37 cellular contexts compared by ENCODE assay signal in genomic region chr1:97783762-97784161, GRCh38.
"Had no signal": no experiment of that assay in that cellular context is flagged by ENCODE, and none has a peak within 500 bp of the region (broad histone marks: within the 10 kb centered on the region; RNA-seq: fewer than 3 reads in every experiment).

No MANE protein-coding gene starts in this region.

- H3K36me3 Mint-ChIP-seq: activated CD8-positive, alpha-beta memory T cell treated with anti-CD3 and anti-CD28 coated beads, Interleukin-2, amount 10 ng/mL, durations not matched to agents 7 days and 5 days; brain; WTC11 had no signal

- ATAC-seq: activated CD4-positive, alpha-beta T cell treated with anti-CD3 and anti-CD28 coated beads for 36 hours; activated CD4-positive, CD25-positive, alpha-beta regulatory T cell treated with anti-CD3 and anti-CD28 coated beads, Interleukin-2, amount 50 U/mL, for 24 hours; activated CD8-positive, alpha-beta memory T cell treated with anti-CD3 and anti-CD28 coated beads, Interleukin-2, amount 10 ng/mL, durations not matched to agents 7 days and 5 days; activated CD8-positive, alpha-beta T cell treated with anti-CD3 and anti-CD28 coated beads, Interleukin-2, amount 10 ng/mL, durations not matched to agents 7 days and 5 days; activated naive CD8-positive, alpha-beta T cell treated with anti-CD3 and anti-CD28 coated beads, Interleukin-2, amount 50 U/mL, for 24 hours; WTC11 had no signal

- H3K27ac Mint-ChIP-seq: activated CD4-positive, alpha-beta memory T cell treated with anti-CD3 and anti-CD28 coated beads, Interleukin-2, amount 10 ng/mL, durations not matched to agents 7 days and 5 days; activated CD4-positive, alpha-beta T cell treated with anti-CD3 and anti-CD28 coated beads for 36 hours; activated CD4-positive, alpha-beta T cell treated with anti-CD3 and anti-CD28 coated beads, Interleukin-2, amount 10 ng/mL, durations not matched to agents 7 days and 5 days; activated CD8-positive, alpha-beta memory T cell treated with anti-CD3 and anti-CD28 coated beads, Interleukin-2, amount 10 ng/mL, durations not matched to agents 7 days and 5 days; activated CD8-positive, alpha-beta T cell treated with anti-CD3 and anti-CD28 coated beads, Interleukin-2, amount 10 ng/mL, durations not matched to agents 7 days and 5 days; activated naive CD4-positive, alpha-beta T cell treated with anti-CD3 and anti-CD28 coated beads for 36 hours; activated naive CD8-positive, alpha-beta T cell; activated naive CD8-positive, alpha-beta T cell treated with anti-CD3 and anti-CD28 coated beads, Interleukin-2, amount 10 ng/mL, durations not matched to agents 7 days and 5 days; activated naive CD8-positive, alpha-beta T cell treated with anti-CD3 and anti-CD28 coated beads, Interleukin-2, amount 50 U/mL, for 24 hours; activated T-cell treated with anti-CD3 and anti-CD28 coated beads, Interleukin-2, amount 50 U/mL, for 24 hours; activated T-helper 2 cell treated with anti-CD3 and anti-CD28 coated beads, Interferon-gamma antibody, Interleukin-2, Interleukin-4, amounts not matched to agents 10 μg/mL and 5 μg/mL and 100 μg/mL, durations not matched to agents 14 hours and 24 hours and 36 hours; brain; T-helper 1 cell treated with Interleukin-12 subunit alpha and Interleukin-12 subunit beta and Interleukin-4 antibody, amounts not matched to agents 30 μg/mL and 1 μg/mL, for 36 hours; T-helper 2 cell treated with Interferon-gamma antibody and Interleukin-4, amounts not matched to agents 5 μg/mL and 100 μg/mL, for 36 hours; WTC11 had no signal

- DNase-seq: activated CD4-positive, alpha-beta memory T cell treated with anti-CD3 and anti-CD28 coated beads, Interleukin-2, amount 10 ng/mL, durations not matched to agents 7 days and 5 days; activated CD4-positive, alpha-beta T cell treated with anti-CD3 and anti-CD28 coated beads for 1 hour; activated CD4-positive, alpha-beta T cell treated with anti-CD3 and anti-CD28 coated beads for 36 hours; activated CD4-positive, alpha-beta T cell treated with anti-CD3 and anti-CD28 coated beads for 48 hours; activated CD4-positive, alpha-beta T cell treated with anti-CD3 and anti-CD28 coated beads, Interleukin-2, amount 10 ng/mL, durations not matched to agents 7 days and 5 days; activated CD4-positive, alpha-beta T cell treated with anti-CD3 and anti-CD28 coated beads, Interleukin-2, amount 50 U/mL, for 48 hours; activated CD4-positive, CD25-positive, alpha-beta regulatory T cell; activated CD8-positive, alpha-beta memory T cell treated with anti-CD3 and anti-CD28 coated beads for 24 hours; activated CD8-positive, alpha-beta memory T cell treated with anti-CD3 and anti-CD28 coated beads, Interleukin-2, amount 10 ng/mL, durations not matched to agents 7 days and 5 days; activated CD8-positive, alpha-beta memory T cell treated with anti-CD3 and anti-CD28 coated beads, Interleukin-2, amount 50 U/mL, for 48 hours; activated CD8-positive, alpha-beta T cell treated with anti-CD3 and anti-CD28 coated beads, Interleukin-2, amount 10 ng/mL, durations not matched to agents 7 days and 5 days; activated effector memory CD4-positive, alpha-beta T cell treated with Interleukin-2 at 50 U/mL for 16 hours; activated gamma-delta T cell; activated naive CD4-positive, alpha-beta T cell treated with anti-CD3 and anti-CD28 coated beads for 36 hours; activated naive CD4-positive, alpha-beta T cell treated with anti-CD3 and anti-CD28 coated beads, Interleukin-2, amount 50 U/mL, for 16 hours; activated naive CD8-positive, alpha-beta T cell treated with anti-CD3 and anti-CD28 coated beads, Interleukin-2, amount 10 ng/mL, durations not matched to agents 7 days and 5 days; activated naive CD8-positive, alpha-beta T cell treated with anti-CD3 and anti-CD28 coated beads, Interleukin-2, amount 50 U/mL, for 24 hours; activated T-cell treated with anti-CD3 and anti-CD28 coated beads, Interleukin-2, amount 50 U/mL, for 24 hours; activated T-cell treated with anti-CD3 and anti-CD28 coated beads, Interleukin-2, amount 50 U/mL, for 48 hours; amygdala; anterior cingulate cortex; caudate nucleus; cerebellar nuclear complex; T-helper 1 cell; T-helper 2 cell; T-helper 9 cell; WERI-Rb-1 had no signal

- H3K27me3 Mint-ChIP-seq: activated CD4-positive, alpha-beta memory T cell treated with anti-CD3 and anti-CD28 coated beads, Interleukin-2, amount 10 ng/mL, durations not matched to agents 7 days and 5 days; activated CD4-positive, alpha-beta T cell treated with anti-CD3 and anti-CD28 coated beads for 36 hours; activated CD4-positive, alpha-beta T cell treated with anti-CD3 and anti-CD28 coated beads, Interleukin-2, amount 10 ng/mL, durations not matched to agents 7 days and 5 days; activated CD8-positive, alpha-beta memory T cell treated with anti-CD3 and anti-CD28 coated beads, Interleukin-2, amount 10 ng/mL, durations not matched to agents 7 days and 5 days; activated naive CD8-positive, alpha-beta T cell; activated naive CD8-positive, alpha-beta T cell treated with anti-CD3 and anti-CD28 coated beads, Interleukin-2, amount 10 ng/mL, durations not matched to agents 7 days and 5 days; activated naive CD8-positive, alpha-beta T cell treated with anti-CD3 and anti-CD28 coated beads, Interleukin-2, amount 50 U/mL, for 24 hours; activated T-cell treated with anti-CD3 and anti-CD28 coated beads, Interleukin-2, amount 50 U/mL, for 24 hours; brain; central memory CD8-positive, alpha-beta T cell had no signal

- H3K4me3 ChIP-seq: ascending aorta, cardiac muscle cell had no signal

- H3K4me1 Mint-ChIP-seq: brain, WTC11 had no signal

- H3K4me3 Mint-ChIP-seq: activated CD4-positive, alpha-beta memory T cell treated with anti-CD3 and anti-CD28 coated beads, Interleukin-2, amount 10 ng/mL, durations not matched to agents 7 days and 5 days; activated CD4-positive, alpha-beta T cell treated with anti-CD3 and anti-CD28 coated beads for 36 hours; activated CD4-positive, alpha-beta T cell treated with anti-CD3 and anti-CD28 coated beads, Interleukin-2, amount 10 ng/mL, durations not matched to agents 7 days and 5 days; activated CD8-positive, alpha-beta memory T cell treated with anti-CD3 and anti-CD28 coated beads, Interleukin-2, amount 10 ng/mL, durations not matched to agents 7 days and 5 days; activated CD8-positive, alpha-beta T cell treated with anti-CD3 and anti-CD28 coated beads, Interleukin-2, amount 10 ng/mL, durations not matched to agents 7 days and 5 days; activated naive CD4-positive, alpha-beta T cell treated with anti-CD3 and anti-CD28 coated beads for 36 hours; activated naive CD8-positive, alpha-beta T cell; activated naive CD8-positive, alpha-beta T cell treated with anti-CD3 and anti-CD28 coated beads, Interleukin-2, amount 10 ng/mL, durations not matched to agents 7 days and 5 days; activated naive CD8-positive, alpha-beta T cell treated with anti-CD3 and anti-CD28 coated beads, Interleukin-2, amount 50 U/mL, for 24 hours; activated T-cell treated with anti-CD3 and anti-CD28 coated beads, Interleukin-2, amount 50 U/mL, for 24 hours; brain; central memory CD8-positive, alpha-beta T cell; T-helper 1 cell treated with Interleukin-12 subunit alpha and Interleukin-12 subunit beta and Interleukin-4 antibody, amounts not matched to agents 30 μg/mL and 1 μg/mL, for 36 hours; T-helper 2 cell treated with Interferon-gamma antibody and Interleukin-4, amounts not matched to agents 5 μg/mL and 100 μg/mL, for 36 hours; WTC11 had no signal

- H3K9me3 Mint-ChIP-seq: activated CD4-positive, alpha-beta memory T cell treated with anti-CD3 and anti-CD28 coated beads, Interleukin-2, amount 10 ng/mL, durations not matched to agents 7 days and 5 days; activated CD4-positive, alpha-beta T cell treated with anti-CD3 and anti-CD28 coated beads, Interleukin-2, amount 10 ng/mL, durations not matched to agents 7 days and 5 days; activated naive CD4-positive, alpha-beta T cell treated with anti-CD3 and anti-CD28 coated beads for 36 hours; activated naive CD8-positive, alpha-beta T cell treated with anti-CD3 and anti-CD28 coated beads, Interleukin-2, amount 10 ng/mL, durations not matched to agents 7 days and 5 days; activated naive CD8-positive, alpha-beta T cell treated with anti-CD3 and anti-CD28 coated beads, Interleukin-2, amount 50 U/mL, for 24 hours; activated T-cell treated with anti-CD3 and anti-CD28 coated beads, Interleukin-2, amount 50 U/mL, for 24 hours; activated T-helper 2 cell treated with anti-CD3 and anti-CD28 coated beads, Interferon-gamma antibody, Interleukin-2, Interleukin-4, amounts not matched to agents 10 μg/mL and 5 μg/mL and 100 μg/mL, durations not matched to agents 14 hours and 24 hours and 36 hours; brain; central memory CD8-positive, alpha-beta T cell; T-helper 1 cell treated with Interleukin-12 subunit alpha and Interleukin-12 subunit beta and Interleukin-4 antibody, amounts not matched to agents 30 μg/mL and 1 μg/mL, for 36 hours; T-helper 2 cell treated with Interferon-gamma antibody and Interleukin-4, amounts not matched to agents 5 μg/mL and 100 μg/mL, for 36 hours; WTC11 had no signal
